29 cellular contexts compared by ENCODE assay signal in the genomic region with DNA sequence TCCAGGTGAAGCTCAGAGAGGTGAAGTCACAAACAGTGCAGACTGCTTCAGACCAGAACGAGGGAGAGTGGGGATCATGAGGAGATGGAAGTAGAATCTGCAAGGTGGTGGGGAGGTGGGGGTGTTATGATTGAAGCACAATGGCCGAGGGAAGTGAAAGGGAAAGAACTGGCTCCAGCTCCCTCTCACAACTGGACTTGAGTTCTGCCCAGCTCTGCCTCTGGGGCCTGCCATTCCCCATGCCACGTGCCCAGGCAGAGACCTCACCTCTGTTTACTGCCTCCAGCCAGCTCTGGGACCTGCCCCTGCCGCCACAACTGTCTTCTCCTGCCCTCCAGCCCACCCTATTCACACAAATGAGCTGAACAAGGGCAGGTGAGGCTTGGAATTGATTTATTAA. TPM values are rescaled to one million over a fixed set of nuclear protein-coding genes. Genes with fewer than 3 reads are reported as not detected.
A peak's percentile ranks its signal among the peaks of the same experiment; 100 is the strongest.
DNase-seq lines count a peak whose midpoint lies in the region; ATAC-seq, FAIRE-seq and TF ChIP-seq lines count a peak whose summit lies in the region.
"Had no signal": no experiment of that assay in that cellular context is flagged by ENCODE, and none has a peak within 500 bp of the region (broad histone marks: within the 10 kb centered on the region; RNA-seq: fewer than 3 reads in every experiment).

No MANE protein-coding gene starts in this region.

- H3K4me2 ChIP-seq in osteoblast (ENCODE audit: insufficient read depth, low read length) = no peak overlapping the region
- H3K4me2 ChIP-seq: A549 had no signal

- DNase-seq in right cardiac atrium (peak in 2 of 3 donors; percentile 37 to 44), Right ventricle myocardium superior (no peak), bronchial epithelial cell (ENCODE audit: low read depth) (no peak), osteoblast (ENCODE audit: insufficient read length, low spot score, missing footprints) (peak; percentile 74), ascending aorta (ENCODE audit: low spot score in 2 of 2) (no peak), GM13976 (ENCODE audit: low spot score) (no peak), T-helper 1 cell (no peak)
- DNase-seq: AML-193; CD4-positive, alpha-beta T cell; DMS53; GM23248; H9; HFFc6; KBM-7; MV-4-11; NCI-H1105; NCI-H1436 treated with DMSO at 0.1 percent for 48 hours; NCI-H1930; NCI-H446; NCI-H524 treated with DMSO at 0.1 percent for 48 hours; NCI-H774; SJCRH30 had no signal

- H3K27me3 ChIP-seq in right cardiac atrium (ENCODE audit: control insufficient read depth, insufficient read depth) (no peaks in the 10 kb centered on the region), bronchial epithelial cell (ENCODE audit: control insufficient read depth, insufficient read depth, low read length) (peaks cover 23% of the 10 kb centered on the region), osteoblast (ENCODE audit: insufficient read depth, low read length) (peaks cover 60% of the 10 kb centered on the region), ascending aorta (no peaks in the 10 kb centered on the region)
- H3K27me3 ChIP-seq: SJCRH30 had no signal

- H3K4me3 ChIP-seq in right cardiac atrium (ENCODE audit: low read length) = no peak overlapping the region
- H3K4me3 ChIP-seq in bronchial epithelial cell (ENCODE audit: low read depth, low read length) = no peak overlapping the region
- no peak overlapping the region for H3K4me3 ChIP-seq in osteoblast (ENCODE audit: insufficient read depth, low read length)
- H3K4me3 ChIP-seq in ascending aorta = no peak overlapping the region
- H3K4me3 ChIP-seq: A549; BLaER1 treated with 17β-estradiol and CSF1 and Interleukin-3, amounts not matched to agents 10 nM and 100 nM; GM23248; SJCRH30 had no signal

- TF ChIP-seq CTCF in bronchial epithelial cell (IDR thresholded peaks at IDR 0.05; ENCODE audit: insufficient read depth, low read length, severe bottlenecking) (no peak), osteoblast (IDR thresholded peaks at IDR 0.05; ENCODE audit: extremely low read depth, low read depth, low read length) (no peak), ascending aorta (IDR thresholded peaks at IDR 0.05) (no peak), GM13976 (IDR thresholded peaks at IDR 0.05; ENCODE audit: borderline replicate concordance, control extremely low read depth, extremely low read depth, insufficient read depth, missing control alignments) (no peak)

- intact Hi-C loops in right cardiac atrium (cut with DNase I) (loop anchor here in 1 of 4 donors (10.0 kb wide), 1 partner anchor 46 kb away; a partner anchor contains a TSS), Right ventricle myocardium superior (cut with DNase I) (loop anchor here (5.0 kb wide), 1 partner anchor 33 kb away; a partner anchor contains a TSS), ascending aorta (cut with DNase I) (no loop called here)

- ATAC-seq in right cardiac atrium (no peak), Right ventricle myocardium superior (ENCODE audit: poor library complexity) (no peak)
- ATAC-seq: A549 had no signal

- FAIRE-seq in bronchial epithelial cell (lab: Jason Lieb, UNC) = peak; percentile 28
- FAIRE-seq: A549, RCC 7860 had no signal

- in situ Hi-C loops in GM13976 (cut with MboI; ENCODE audit: low sequenced_read_pairs, unreplicated experiment) = no loop called here

- peak overlapping the region; percentile 74 for H3K27ac ChIP-seq in right cardiac atrium (ENCODE audit: low read length)
- no peak overlapping the region for H3K27ac ChIP-seq in osteoblast (ENCODE audit: low read depth, low read length)
- no peak overlapping the region for H3K27ac ChIP-seq in ascending aorta
- H3K27ac ChIP-seq: A549; BLaER1 treated with 17β-estradiol and CSF1 and Interleukin-3, amounts not matched to agents 10 nM and 100 nM; GM23248; SJCRH30 had no signal

- H3K79me2 ChIP-seq in osteoblast (ENCODE audit: insufficient read depth, low read length) = no peaks in the 10 kb centered on the region

- no peak overlapping the region for H2AFZ ChIP-seq in osteoblast (ENCODE audit: low read length)
- H2AFZ ChIP-seq: GM23248 had no signal

- 49% methylated on average over 4 of the region's 4 CpGs for WGBS in right cardiac atrium

- H3K9me3 ChIP-seq in right cardiac atrium (ENCODE audit: control insufficient read depth, low read length) (no peaks in the 10 kb centered on the region), osteoblast (ENCODE audit: low read depth, low read length) (no peaks in the 10 kb centered on the region), ascending aorta (no peaks in the 10 kb centered on the region)
- H3K9me3 ChIP-seq: A549; BLaER1 treated with 17β-estradiol and CSF1 and Interleukin-3, amounts not matched to agents 10 nM and 100 nM; SJCRH30 had no signal

- H4K20me1 ChIP-seq in osteoblast (ENCODE audit: insufficient read depth, low read length) = peaks cover 6% of the 10 kb centered on the region

- no peaks in the 10 kb centered on the region for H3K36me3 ChIP-seq in bronchial epithelial cell (ENCODE audit: control insufficient read depth, insufficient read depth, low read length)
- no peaks in the 10 kb centered on the region for H3K36me3 ChIP-seq in osteoblast (ENCODE audit: insufficient read depth, low read length)
- no peaks in the 10 kb centered on the region for H3K36me3 ChIP-seq in ascending aorta
- H3K36me3 ChIP-seq: BLaER1 treated with 17β-estradiol and CSF1 and Interleukin-3, amounts not matched to agents 10 nM and 100 nM; SJCRH30 had no signal

- H3K4me1 ChIP-seq in right cardiac atrium (ENCODE audit: control insufficient read depth, insufficient read depth, low read length) (peaks cover 5% of the 10 kb centered on the region), osteoblast (ENCODE audit: insufficient read depth, low read length) (no peaks in the 10 kb centered on the region), ascending aorta (peaks cover 18 to 47% of the 10 kb centered on the region in 2 donors)

RNA-seq across cellular contexts. Expression of a gene that starts 2.5 kb away (rescaled TPM):
- 10 to 100 TPM; 18.1 to 39.6 (median 21.3) TPM for total RNA-seq in right cardiac atrium
- polyA plus RNA-seq in right cardiac atrium = 32.7 TPM
- total RNA-seq in Right ventricle myocardium superior = 7.1 TPM
- total RNA-seq in bronchial epithelial cell = not detected in 2 replicates
- total RNA-seq in osteoblast = not detected in 2 replicates
- 5.1 TPM for total RNA-seq in ascending aorta
- total RNA-seq: Daoy, G401, GM23248, HT1080, MCF 10A had no signal
- polyA plus RNA-seq: A549, GM23248 had no signal

RNA-seq across cellular contexts. Expression of a gene that starts 5.6 kb away (rescaled TPM):
- total RNA-seq in right cardiac atrium (1,000 to 10,000 TPM; 2,357 to 4,356 (median 2,957) TPM), Right ventricle myocardium superior (5,900 TPM), bronchial epithelial cell (0.51 TPM in 1 of 2 replicates, not detected in the other), osteoblast (0.29 and 0.36 TPM in 2 replicates), ascending aorta (not detected)
- polyA plus RNA-seq in right cardiac atrium = 4,928 TPM
- total RNA-seq: Daoy had no signal
- polyA plus RNA-seq: GM23248 had no signal

RNA-seq across cellular contexts. Expression of a gene that starts 17.1 kb away (rescaled TPM):
- total RNA-seq in right cardiac atrium (10 to 100 TPM; 12.9 to 24.0 (median 15.2) TPM), Right ventricle myocardium superior (10.0 TPM), bronchial epithelial cell (10.8 TPM in 2 replicates), osteoblast (10.3 and 10.9 TPM in 2 replicates), ascending aorta (29.5 TPM)
- 13.6 TPM for polyA plus RNA-seq in right cardiac atrium

RNA-seq across cellular contexts. Expression of a gene that starts 29.1 kb away (rescaled TPM):
- 100 to 1,000 TPM in 3 of 4 donors, 10 to 100 TPM in 1; 99.2 to 178 (median 114) TPM for total RNA-seq in right cardiac atrium
- polyA plus RNA-seq in right cardiac atrium = 56.4 TPM
- 64.2 TPM for total RNA-seq in Right ventricle myocardium superior
- 32.1 and 62.3 TPM in 2 replicates for total RNA-seq in bronchial epithelial cell
- total RNA-seq in osteoblast = 40.4 and 44.2 TPM in 2 replicates
- total RNA-seq in ascending aorta = 124 TPM

RNA-seq across cellular contexts. Expression of a gene that starts 33.8 kb away (rescaled TPM):
- 10 to 100 TPM; 19.2 to 26.2 (median 22.9) TPM for total RNA-seq in right cardiac atrium
- 22.7 TPM for polyA plus RNA-seq in right cardiac atrium
- total RNA-seq in Right ventricle myocardium superior = 13.9 TPM
- total RNA-seq in bronchial epithelial cell = 18.4 and 23.0 TPM in 2 replicates
- 31.5 and 35.8 TPM in 2 replicates for total RNA-seq in osteoblast
- 87.6 TPM for total RNA-seq in ascending aorta

Comparison
In these comparisons a context has a peak if more than half of its experiments do, and no peak if none do; other contexts are left out.
1. DNase-seq: peak in right cardiac atrium (2 of 3) and osteoblast (single experiment); none in Right ventricle myocardium superior (single experiment), bronchial epithelial cell (single experiment), ascending aorta (0 of 2), GM13976 (single experiment) and T-helper 1 cell (0 of 5).
2. RNA of a gene that starts 5.6 kb away (total RNA-seq): 5,900 TPM in Right ventricle myocardium superior (single experiment) and 2,357 to 4,356 TPM in right cardiac atrium; 0.29 to 0.36 TPM in osteoblast, 0.51 TPM in bronchial epithelial cell and not detected in ascending aorta (single experiment); every median in the first group is over 1,000 times any median in the second.